9 cellular contexts compared by ENCODE assay signal in genomic region chr7:150483499-150483898, GRCh38. TPM values are rescaled to one million over a fixed set of nuclear protein-coding genes. Genes with fewer than 3 reads are reported as not detected.
DNase-seq lines count a peak whose midpoint lies in the region; ATAC-seq and TF ChIP-seq lines count a peak whose summit lies in the region.
"Not testable (repeated sequence)": the region's sequence is repeated elsewhere in the genome, so short reads cannot be mapped to it uniquely, and the experiment has no call there.
"Had no signal": no experiment of that assay in that cellular context is flagged by ENCODE, and none has a peak within 500 bp of the region (broad histone marks: within the 10 kb centered on the region; RNA-seq: fewer than 3 reads in every experiment).

No MANE protein-coding gene starts in this region.

- POLR2A ChIA-PET in A673 (lab: Charles Lee; ENCODE audit: low non-redundant PET), result not testable (repeated sequence)

- H3K9me3 ChIP-seq in A673 (ENCODE audit: low read depth, low read length, poor library complexity, severe bottlenecking); T-helper 17 cell (ENCODE audit: control insufficient read depth, low read length, poor library complexity, severe bottlenecking): not testable (repeated sequence)

- in situ Hi-C loops in KBM-7 (cut with MboI; ENCODE audit: low pct_unique_long_range_greater_than_20kb, low sequenced_read_pairs), result not testable (repeated sequence)

- not testable (repeated sequence) for H3K36me3 Mint-ChIP-seq in T-helper 17 cell (ENCODE audit: low read depth); activated T-cell treated with anti-CD3 and anti-CD28 coated beads, Interleukin-2, amount 50 U/mL, for 72 hours (ENCODE audit: insufficient read depth in 2 of 2); dendritic cell treated with granulocyte-macrophage colony-stimulating factor and Interleukin-4, amounts not matched to agents 40 ng/mL and 50 ng/mL, for 4 days (ENCODE audit: low read depth); stimulated activated effector memory CD8-positive, alpha-beta T cell treated with anti-CD3 and anti-CD28 coated beads, Interleukin-12 subunit alpha, Interleukin-12 subunit beta, amount 100 ng/mL, for 72 hours

- intact Hi-C loops in A673 (cut with micrococcal nuclease; ENCODE audit: unreplicated experiment); left cardiac atrium (cut with DNase I): not testable (repeated sequence)
- intact Hi-C loops in dendritic cell treated with granulocyte-macrophage colony-stimulating factor and Interleukin-4, amounts not matched to agents 40 ng/mL and 50 ng/mL, for 4 days (cut with micrococcal nuclease), result loop anchor here (2.0 kb wide), 1 partner anchor 33 kb away; the partner anchor contains the start of gene GIMAP8

- peak overlapping the region; percentile 82 for H3K4me3 Mint-ChIP-seq in T-helper 17 cell
- H3K4me3 Mint-ChIP-seq in activated T-cell treated with anti-CD3 and anti-CD28 coated beads, Interleukin-2, amount 50 U/mL, for 72 hours, result peak overlapping the region; percentile 86 to 88
- H3K4me3 Mint-ChIP-seq in dendritic cell treated with granulocyte-macrophage colony-stimulating factor and Interleukin-4, amounts not matched to agents 40 ng/mL and 50 ng/mL, for 4 days, result peak overlapping the region; percentile 45
- peak overlapping the region; percentile 71 for H3K4me3 Mint-ChIP-seq in stimulated activated effector memory CD8-positive, alpha-beta T cell treated with anti-CD3 and anti-CD28 coated beads, Interleukin-12 subunit alpha, Interleukin-12 subunit beta, amount 100 ng/mL, for 72 hours

- H3K4me1 Mint-ChIP-seq in T-helper 17 cell, result peaks cover 55% of the 10 kb centered on the region
- peaks cover 98% of the 10 kb centered on the region for H3K4me1 Mint-ChIP-seq in activated T-cell treated with anti-CD3 and anti-CD28 coated beads, Interleukin-2, amount 50 U/mL, for 72 hours (ENCODE audit: low read depth)
- H3K4me1 Mint-ChIP-seq in dendritic cell treated with granulocyte-macrophage colony-stimulating factor and Interleukin-4, amounts not matched to agents 40 ng/mL and 50 ng/mL, for 4 days (ENCODE audit: low read depth), result peaks cover 68% of the 10 kb centered on the region
- H3K4me1 Mint-ChIP-seq in stimulated activated effector memory CD8-positive, alpha-beta T cell treated with anti-CD3 and anti-CD28 coated beads, Interleukin-12 subunit alpha, Interleukin-12 subunit beta, amount 100 ng/mL, for 72 hours, result peaks cover 57% of the 10 kb centered on the region

- CTCF ChIA-PET in A673 (lab: Charles Lee), result not testable (repeated sequence)

- not testable (repeated sequence) for H3K9me3 Mint-ChIP-seq in activated T-cell treated with anti-CD3 and anti-CD28 coated beads, Interleukin-2, amount 50 U/mL, for 72 hours; dendritic cell treated with granulocyte-macrophage colony-stimulating factor and Interleukin-4, amounts not matched to agents 40 ng/mL and 50 ng/mL, for 4 days; stimulated activated effector memory CD8-positive, alpha-beta T cell treated with anti-CD3 and anti-CD28 coated beads, Interleukin-12 subunit alpha, Interleukin-12 subunit beta, amount 100 ng/mL, for 72 hours

- not testable (repeated sequence) for DNase-seq in A673 (ENCODE audit: low spot score); T-helper 17 cell; activated T-cell treated with anti-CD3 and anti-CD28 coated beads, Interleukin-2, amount 50 U/mL, for 72 hours; left cardiac atrium; stimulated activated effector memory CD8-positive, alpha-beta T cell treated with anti-CD3 and anti-CD28 coated beads, Interleukin-12 subunit alpha, Interleukin-12 subunit beta, amount 100 ng/mL, for 72 hours (ENCODE audit: low spot score in 2 of 2)
- DNase-seq in KBM-7 (peak; percentile 67), midbrain (lab: John Stamatoyannopoulos, UW) (peak; percentile 9)

- not testable (repeated sequence) for H3K27me3 ChIP-seq in A673 (replicated peaks; ENCODE audit: insufficient read depth, low read depth, low read length, poor library complexity)

- peak overlapping the region; percentile 42 for H3K27ac ChIP-seq in A673 (ENCODE audit: low read depth, low read length, poor library complexity, severe bottlenecking)

- not testable (repeated sequence) for H3K36me3 ChIP-seq in A673 (ENCODE audit: insufficient read depth, low read length, poor library complexity, severe bottlenecking)

- H3K27ac Mint-ChIP-seq in T-helper 17 cell, result peak overlapping the region; percentile 98
- H3K27ac Mint-ChIP-seq in activated T-cell treated with anti-CD3 and anti-CD28 coated beads, Interleukin-2, amount 50 U/mL, for 72 hours, result peak overlapping the region; percentile 98
- peak overlapping the region; percentile 77 for H3K27ac Mint-ChIP-seq in dendritic cell treated with granulocyte-macrophage colony-stimulating factor and Interleukin-4, amounts not matched to agents 40 ng/mL and 50 ng/mL, for 4 days
- H3K27ac Mint-ChIP-seq in stimulated activated effector memory CD8-positive, alpha-beta T cell treated with anti-CD3 and anti-CD28 coated beads, Interleukin-12 subunit alpha, Interleukin-12 subunit beta, amount 100 ng/mL, for 72 hours, result peak overlapping the region; percentile 97

- not testable (repeated sequence) for H3K4me1 ChIP-seq in A673 (ENCODE audit: insufficient read depth, low read length, poor library complexity, severe bottlenecking)

- not testable (repeated sequence) for TF ChIP-seq CTCF in A673 (conservative IDR thresholded peaks at IDR 0.05; ENCODE audit: low read depth, low read length)

- BruUV-seq in A673 (replicated peaks; lab: Mats Ljungman, UMichigan), result not testable (repeated sequence)

- H3K4me3 ChIP-seq in A673 (ENCODE audit: low read depth, low read length, poor library complexity, severe bottlenecking), result not testable (repeated sequence)

- H3K27me3 Mint-ChIP-seq in T-helper 17 cell; activated T-cell treated with anti-CD3 and anti-CD28 coated beads, Interleukin-2, amount 50 U/mL, for 72 hours (ENCODE audit: low read depth); dendritic cell treated with granulocyte-macrophage colony-stimulating factor and Interleukin-4, amounts not matched to agents 40 ng/mL and 50 ng/mL, for 4 days: not testable (repeated sequence)

- not testable (repeated sequence) for ATAC-seq in T-helper 17 cell; activated T-cell treated with anti-CD3 and anti-CD28 coated beads, Interleukin-2, amount 50 U/mL, for 72 hours (replicated peaks in 1 of 2); stimulated activated effector memory CD8-positive, alpha-beta T cell treated with anti-CD3 and anti-CD28 coated beads, Interleukin-12 subunit alpha, Interleukin-12 subunit beta, amount 100 ng/mL, for 72 hours
- peak; percentile 25 to 26 for ATAC-seq in left cardiac atrium

RNA-seq across cellular contexts. Expression of gene GIMAP7, which starts 31.2 kb away (rescaled TPM):
- total RNA-seq in A673 (2021), result not detected in 2 replicates
- 10 to 100 TPM; 62.7 to 68.3 TPM for total RNA-seq in T-helper 17 cell
- 10 to 100 TPM; 45.1 to 50.7 TPM for total RNA-seq in activated T-cell treated with anti-CD3 and anti-CD28 coated beads, Interleukin-2, amount 50 U/mL, for 72 hours
- total RNA-seq in left cardiac atrium, result 10 to 100 TPM; 25.0 to 26.0 TPM
- total RNA-seq: MCF 10A had no signal

RNA-seq across cellular contexts. Expression of gene GIMAP8, which starts 33.1 kb away (rescaled TPM):
- total RNA-seq in A673 (2021), result 0.07 TPM in 1 of 2 replicates, not detected in the other
- total RNA-seq in T-helper 17 cell, result 10 to 100 TPM in 1 of 2 donors, 1 to 10 TPM in 1; 8.1 to 12.0 TPM
- total RNA-seq in activated T-cell treated with anti-CD3 and anti-CD28 coated beads, Interleukin-2, amount 50 U/mL, for 72 hours, result 10 to 100 TPM; 10.2 to 13.1 TPM
- 10 to 100 TPM; 16.6 to 19.7 TPM for total RNA-seq in left cardiac atrium
- total RNA-seq: MCF 10A had no signal

Comparison
In these comparisons a context has a peak if more than half of its experiments do, and no peak if none do; other contexts are left out.
1. RNA of gene GIMAP7, which starts 31.2 kb away (total RNA-seq): 62.7 to 68.3 TPM in T-helper 17 cell, 45.1 to 50.7 TPM in activated T-cell treated with anti-CD3 and anti-CD28 coated beads, Interleukin-2, amount 50 U/mL, for 72 hours and 25.0 to 26.0 TPM in left cardiac atrium; not detected in A673; every median in the first group is over 10 times any median in the second.
2. Peak in every context shown above with its lines, with median percentiles within 50 percentile points of each other: H3K27ac Mint-ChIP-seq and H3K4me3 Mint-ChIP-seq.